ENCODE assay signal across 1 cellular context in genomic region chr5:96148376-96148775, GRCh38.
TF ChIP-seq lines count a peak whose summit lies in the region.

No MANE protein-coding gene starts in this region.

TF ChIP-seq in A549, 52 proteins besides CTCF, POLR2A, EP300 and RAD21 (continued from another document):
- no peak for TF ChIP-seq BCL3 (IDR thresholded peaks at IDR 0.05)
- TF ChIP-seq NPAS2 (CRISPR knock-in tag; IDR thresholded peaks at IDR 0.05; ENCODE audit: borderline replicate concordance): no peak
- no peak for TF ChIP-seq USF2 (IDR thresholded peaks at IDR 0.05)
- no peak for TF ChIP-seq SREBF2 (IDR thresholded peaks at IDR 0.05)
- no peak for TF ChIP-seq GATA3 (IDR thresholded peaks at IDR 0.05; ENCODE audit: borderline replicate concordance)
- TF ChIP-seq HOXB13 (CRISPR knock-in tag; IDR thresholded peaks at IDR 0.05; ENCODE audit: low read depth): no peak
